ENCODE assay signal across 1 cellular context in the genomic region with DNA sequence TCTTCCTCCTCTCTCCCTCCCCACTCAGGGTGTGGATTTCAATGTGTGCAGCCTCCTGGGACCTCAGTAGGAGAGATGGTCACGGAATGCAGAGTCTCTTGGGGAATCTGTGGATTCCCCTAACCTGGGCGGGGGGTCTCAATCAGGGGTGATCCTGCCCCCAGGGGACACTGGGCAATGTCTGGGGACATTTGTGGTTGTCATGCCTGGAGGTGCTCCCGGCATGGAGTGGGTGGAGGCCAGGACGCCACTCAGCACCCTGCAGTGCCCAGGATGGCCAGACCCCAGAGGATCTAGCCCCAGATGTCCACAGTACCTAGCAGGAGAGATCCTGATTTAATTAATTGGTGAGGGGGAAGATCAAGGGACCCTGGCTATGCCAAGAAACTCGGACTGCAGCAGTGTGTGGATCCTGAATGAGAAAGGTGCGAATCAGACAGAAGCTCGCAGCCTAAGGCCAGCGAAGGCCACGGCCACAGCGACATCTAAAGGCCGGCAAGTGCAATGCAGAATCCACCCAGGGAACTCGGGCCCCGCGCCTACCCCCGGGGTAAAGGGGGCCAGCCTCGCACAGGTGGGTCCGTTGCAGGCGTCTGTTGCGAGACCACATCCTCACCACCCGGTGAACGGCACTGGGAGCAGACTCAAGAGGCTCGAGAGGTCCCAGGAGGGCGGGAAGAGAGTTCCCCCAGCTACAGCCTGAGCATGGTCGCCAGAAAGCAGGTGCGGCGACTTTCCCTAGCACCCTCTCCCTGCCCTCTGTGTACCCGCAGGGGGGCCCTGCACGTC.
TF ChIP-seq lines count a peak whose summit lies in the region.

No MANE protein-coding gene starts in this region.

TF ChIP-seq in WTC11, 78 proteins besides CTCF, POLR2A, EP300 and RAD21 (continued from another document):
- TF ChIP-seq, protein P1, sequence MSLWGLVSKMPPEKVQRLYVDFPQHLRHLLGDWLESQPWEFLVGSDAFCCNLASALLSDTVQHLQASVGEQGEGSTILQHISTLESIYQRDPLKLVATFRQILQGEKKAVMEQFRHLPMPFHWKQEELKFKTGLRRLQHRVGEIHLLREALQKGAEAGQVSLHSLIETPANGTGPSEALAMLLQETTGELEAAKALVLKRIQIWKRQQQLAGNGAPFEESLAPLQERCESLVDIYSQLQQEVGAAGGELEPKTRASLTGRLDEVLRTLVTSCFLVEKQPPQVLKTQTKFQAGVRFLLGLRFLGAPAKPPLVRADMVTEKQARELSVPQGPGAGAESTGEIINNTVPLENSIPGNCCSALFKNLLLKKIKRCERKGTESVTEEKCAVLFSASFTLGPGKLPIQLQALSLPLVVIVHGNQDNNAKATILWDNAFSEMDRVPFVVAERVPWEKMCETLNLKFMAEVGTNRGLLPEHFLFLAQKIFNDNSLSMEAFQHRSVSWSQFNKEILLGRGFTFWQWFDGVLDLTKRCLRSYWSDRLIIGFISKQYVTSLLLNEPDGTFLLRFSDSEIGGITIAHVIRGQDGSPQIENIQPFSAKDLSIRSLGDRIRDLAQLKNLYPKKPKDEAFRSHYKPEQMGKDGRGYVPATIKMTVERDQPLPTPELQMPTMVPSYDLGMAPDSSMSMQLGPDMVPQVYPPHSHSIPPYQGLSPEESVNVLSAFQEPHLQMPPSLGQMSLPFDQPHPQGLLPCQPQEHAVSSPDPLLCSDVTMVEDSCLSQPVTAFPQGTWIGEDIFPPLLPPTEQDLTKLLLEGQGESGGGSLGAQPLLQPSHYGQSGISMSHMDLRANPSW (CRISPR knock-in tag; conservative IDR thresholded peaks at IDR 0.05; ENCODE audit: low read depth), result no peak
- no peak for TF ChIP-seq CREM (CRISPR knock-in tag; IDR thresholded peaks at IDR 0.05)
TF ChIP-seq in WTC11: peak in this region for 0.
